ENCODE assay signal across 8 cellular contexts in genomic region chr14:75176142-75176820, GRCh38. TPM values are rescaled to one million over a fixed set of nuclear protein-coding genes. Genes with fewer than 3 reads are reported as not detected.
A peak's percentile ranks its signal among the peaks of the same experiment; 100 is the strongest.
DNase-seq lines count a peak whose midpoint lies in the region; ATAC-seq and TF ChIP-seq lines count a peak whose summit lies in the region.

Gene TMED10 (minus strand): TSS chr14:75176612. CDS start chr14:75176579, 33 bp downstream.

- peak within 1 kb of the TSS; percentile 98 for H3K4me2 ChIP-seq in mammary epithelial cell (ENCODE audit: insufficient read depth, low read depth, low read length)

- H3K79me2 ChIP-seq in mammary epithelial cell (ENCODE audit: insufficient read depth, low read length) = peaks cover 51% of the 10 kb centered on the region

- H3K9me3 ChIP-seq in mammary epithelial cell (replicated peaks; ENCODE audit: insufficient read depth, low read length) (no peaks in the 10 kb centered on the region), spleen (no peaks in the 10 kb centered on the region)

- peaks cover 13% of the 10 kb centered on the region for H3K4me1 ChIP-seq in mammary epithelial cell (ENCODE audit: insufficient read depth, low read length)
- peaks cover 20 to 59% (median 46%) of the 10 kb centered on the region in 6 donors for H3K4me1 ChIP-seq in spleen

- H3K36me3 ChIP-seq in mammary epithelial cell (ENCODE audit: insufficient read depth, low read length) (no peaks in the 10 kb centered on the region), spleen (peaks cover 0 to 8% (median 0%) of the 10 kb centered on the region in 6 donors)

- peak; percentile 86 for DNase-seq in NCI-H146 (lab: John Stamatoyannopoulos, UW)
- DNase-seq in NCI-H146 treated with DMSO at 0.1 percent for 48 hours (lab: John Stamatoyannopoulos, UW; ENCODE audit: unreplicated experiment) = no peak
- DNase-seq in NCI-H2029 (lab: John Stamatoyannopoulos, UW) = peak; percentile 74
- peak; percentile 84 for DNase-seq in mammary epithelial cell
- peak; percentile 93 to 95 (median 95) for DNase-seq in immature natural killer cell
- peak; percentile 96 for DNase-seq in spleen

- ATAC-seq in HG02798 (IDR thresholded peaks at IDR 0.05; ENCODE audit: poor library complexity, unreplicated experiment) = peak; percentile 79

- 1% methylated on average over 27 of the region's 49 CpGs for WGBS in mammary epithelial cell (ENCODE audit: low coverage, missing lambda C conversion rate)
- 0 to 1% (median 1%) methylated on average over 15 to 49 of the region's 49 CpGs for WGBS in spleen, 5 donors

- in situ Hi-C loops in mammary epithelial cell (cut with MboI; ENCODE audit: low sequenced_read_pairs in 2 of 2) = no loop called here

- H2AFZ ChIP-seq in mammary epithelial cell (ENCODE audit: low read depth, low read length) = peak within 1 kb of the TSS; percentile 85

- peak within 1 kb of the TSS; percentile 95 for H3K9ac ChIP-seq in mammary epithelial cell (ENCODE audit: insufficient read depth, low read length)

- BruUV-seq in mammary epithelial cell (replicated peaks; lab: Mats Ljungman, UMichigan) = TSS peak; percentile 45

- H3K4me3 ChIP-seq in WI38 (ENCODE audit: low read depth, low read length) (peak within 1 kb of the TSS; percentile 78), mammary epithelial cell (replicated peaks in 1 of 3; ENCODE audit: insufficient read depth in 1 of 3, low read depth in 2 of 3, low read length in 3 of 3) (peak within 1 kb of the TSS; percentile 60 to 87 (median 80)), spleen (peak within 1 kb of the TSS; percentile 69 to 97 (median 92))

- H3K36me3 Mint-ChIP-seq in immature natural killer cell = peaks cover 0 to 3% (median 0%) of the 10 kb centered on the region in 3 donors

- no peaks in the 10 kb centered on the region for H4K20me1 ChIP-seq in mammary epithelial cell (ENCODE audit: insufficient read depth, low read length)

- H3K9me3 Mint-ChIP-seq in immature natural killer cell = no peaks in the 10 kb centered on the region

- peaks cover 10 to 14% (median 14%) of the 10 kb centered on the region in 3 donors for H3K27me3 Mint-ChIP-seq in immature natural killer cell (ENCODE audit: low read depth in 3 of 3)

- TF ChIP-seq CTCF in WI38 (IDR thresholded peaks at IDR 0.05; ENCODE audit: low read depth, low read length) = no peak
- no peak for TF ChIP-seq CTCF in mammary epithelial cell (conservative IDR thresholded peaks at IDR 0.05 in 1 of 2, IDR thresholded peaks at IDR 0.05 in 1 of 2; ENCODE audit: extremely low read depth in 1 of 2, insufficient read depth in 1 of 2, low read depth in 1 of 2, low read length in 2 of 2)
- TF ChIP-seq CTCF in spleen (IDR thresholded peaks at IDR 0.05 in 8 of 11, conservative IDR thresholded peaks at IDR 0.05 in 3 of 11) = peak in 2 of 11 experiments; percentile 6 to 15

- H3K27ac Mint-ChIP-seq in immature natural killer cell = peak within 1 kb of the TSS; percentile 92 to 100 (median 96)

- H3K27ac ChIP-seq in mammary epithelial cell (ENCODE audit: insufficient read depth, low read depth, low read length) (peak within 1 kb of the TSS; percentile 98), spleen (peak within 1 kb of the TSS; percentile 76 to 99 (median 98))

- CTCF ChIA-PET in mammary epithelial cell (lab: Charles Lee; ENCODE audit: low non-redundant PET) = no interaction called here

- peak within 1 kb of the TSS; percentile 85 to 94 (median 92) for H3K4me3 Mint-ChIP-seq in immature natural killer cell

- peaks cover 36 to 64% of the 10 kb centered on the region in 2 donors for H3K4me1 Mint-ChIP-seq in immature natural killer cell

- H3K27me3 ChIP-seq in mammary epithelial cell (ENCODE audit: insufficient read depth, low read length) (no peaks in the 10 kb centered on the region), spleen (replicated peaks in 1 of 7) (no peaks in the 10 kb centered on the region)

- peak in 2 of 3 donors; percentile 20 to 63 for TF ChIP-seq POLR2A in spleen (IDR thresholded peaks at IDR 0.05)

- intact Hi-C loops in mammary epithelial cell (cut with micrococcal nuclease) (loop anchor here (1.0 to 5.0 kb wide), 6 partner anchors 44 to 119 kb away; partner anchors contain the start of gene FOS), spleen (cut with DNase I; ENCODE audit: low total_unique reads) (no loop called here)

- dilution Hi-C loops in mammary epithelial cell (cut with HindIII; ENCODE audit: low sequenced_read_pairs) = no loop called here

RNA-seq across cellular contexts. Expression of gene TMED10, which starts in this region (rescaled TPM):
- total RNA-seq in mammary epithelial cell (100 to 1,000 TPM; 389 to 397 TPM), spleen (100 to 1,000 TPM; 167 to 212 (median 191) TPM)
- polyA plus RNA-seq in mammary epithelial cell (385 TPM), immature natural killer cell (100 to 1,000 TPM; 379 to 442 (median 439) TPM), spleen (10 to 100 TPM; 33.3 to 52.2 (median 46.6) TPM)
- 522 TPM for polyA minus RNA-seq in mammary epithelial cell
